ENCODE assay signal across 8 cellular contexts in the genomic region with DNA sequence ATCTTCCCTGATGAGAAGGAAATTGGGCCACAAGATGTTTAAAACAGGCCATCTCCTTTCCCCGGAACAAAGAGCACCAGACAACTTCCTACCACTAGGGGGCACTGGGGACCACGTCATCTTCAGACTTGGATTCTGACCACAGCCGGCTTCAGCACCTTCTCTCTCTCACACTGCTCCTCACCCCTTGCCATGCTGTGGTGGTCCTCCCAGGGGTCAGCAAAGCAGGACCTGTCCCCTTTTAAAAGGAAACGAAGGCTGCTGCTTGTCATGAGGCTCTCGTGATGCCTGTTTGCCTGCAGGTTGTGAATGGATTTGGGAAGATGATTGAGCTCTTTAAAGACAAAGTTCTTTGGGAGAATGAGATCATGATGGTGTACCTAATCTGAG. TPM values are rescaled to one million over a fixed set of nuclear protein-coding genes. Genes with fewer than 3 reads are reported as not detected.
DNase-seq lines count a peak whose midpoint lies in the region; ATAC-seq lines count a peak whose summit lies in the region.

No MANE protein-coding gene starts in this region.

- ATAC-seq in HG02798 (IDR thresholded peaks at IDR 0.05; ENCODE audit: poor library complexity, unreplicated experiment), result peak; percentile 79
- peak; percentile 90 for ATAC-seq in left colon
- ATAC-seq in HG03520 (IDR thresholded peaks at IDR 0.05; ENCODE audit: unreplicated experiment), result no peak

- intact Hi-C loops in left colon (cut with DNase I, micrococcal nuclease), result loop anchor here in 1 of 2 donors (2.0 kb wide), 1 partner anchor 81 kb away; no protein-coding TSS in a partner anchor

- DNase-seq in GM04504 (ENCODE audit: low read depth) (peak; percentile 65), NCI-H2227 (lab: John Stamatoyannopoulos, UW; ENCODE audit: unreplicated experiment) (peak; percentile 73), cerebellar cortex (ENCODE audit: low spot score) (peak; percentile 93), left colon (peak; percentile 73 to 87)
- DNase-seq in activated CD4-positive, CD25-positive, alpha-beta regulatory T cell treated with anti-CD3 and anti-CD28 coated beads, Interleukin-2, amount 50 U/mL, for 72 hours, result peak; percentile 79
- peak; percentile 82 for DNase-seq in stimulated activated CD4-positive, alpha-beta T cell treated with anti-CD3 and anti-CD28 coated beads, Interleukin-1b, Interleukin-23, amount 100 ng/mL, for 48 hours

RNA-seq across cellular contexts. Expression of a gene that starts 16.2 kb away (rescaled TPM):
- total RNA-seq in left colon, result 10 to 100 TPM; 13.1 to 14.1 TPM

RNA-seq across cellular contexts. Expression of a gene that starts 47.0 kb away (rescaled TPM):
- total RNA-seq in left colon, result 10 to 100 TPM; 93.3 to 94.0 TPM
